8 cellular contexts compared by ENCODE assay signal in genomic region chrX:54640103-54640428, GRCh38.
DNase-seq lines count a peak whose midpoint lies in the region; ATAC-seq and TF ChIP-seq lines count a peak whose summit lies in the region.

No MANE protein-coding gene starts in this region.

- no peak for TF ChIP-seq EP300 in tibial nerve (IDR thresholded peaks at IDR 0.05)

- no peak for DNase-seq in activated naive CD4-positive, alpha-beta T cell treated with anti-CD3 and anti-CD28 coated beads for 36 hours
- DNase-seq in activated naive CD4-positive, alpha-beta T cell (lab: John Stamatoyannopoulos, UW): no peak
- DNase-seq in astrocyte of the cerebellum (ENCODE audit: low read depth): no peak
- DNase-seq in lower lobe of right lung: no peak
- DNase-seq in tibial nerve (ENCODE audit: low spot score in 2 of 2): no peak
- no peak for DNase-seq in NCI-H345 (lab: John Stamatoyannopoulos, UW)
- DNase-seq in mucosa of descending colon: no peak

- WGBS in tibial nerve, 2 donors: 4 to 43% methylated on average over 4 of the region's 4 CpGs

- intact Hi-C loops in activated naive CD4-positive, alpha-beta T cell treated with anti-CD3 and anti-CD28 coated beads for 36 hours (cut with micrococcal nuclease): no loop called here
- intact Hi-C loops in lower lobe of right lung (cut with DNase I): no loop called here
- intact Hi-C loops in mucosa of descending colon (cut with DNase I, micrococcal nuclease): no loop called here

- no peak for ATAC-seq in lower lobe of right lung
- no peak for ATAC-seq in HG03175 (IDR thresholded peaks at IDR 0.05; ENCODE audit: unreplicated experiment)
- ATAC-seq in mucosa of descending colon: no peak

- H3K9me3 Mint-ChIP-seq in activated naive CD4-positive, alpha-beta T cell treated with anti-CD3 and anti-CD28 coated beads for 36 hours: peaks cover under 1% of the 10 kb centered on the region

- H3K4me1 Mint-ChIP-seq in activated naive CD4-positive, alpha-beta T cell treated with anti-CD3 and anti-CD28 coated beads for 36 hours (ENCODE audit: low read depth): peaks cover 5% of the 10 kb centered on the region

- TF ChIP-seq CTCF in astrocyte of the cerebellum (IDR thresholded peaks at IDR 0.05; ENCODE audit: low read depth, low read length, missing control alignments) (no peak), lower lobe of right lung (IDR thresholded peaks at IDR 0.05) (no peak), tibial nerve (IDR thresholded peaks at IDR 0.05) (peak in 1 of 5 experiments; percentile 7), mucosa of descending colon (IDR thresholded peaks at IDR 0.05) (no peak)

- peak overlapping the region; percentile 84 for H3K4me3 Mint-ChIP-seq in activated naive CD4-positive, alpha-beta T cell treated with anti-CD3 and anti-CD28 coated beads for 36 hours

- H3K27me3 ChIP-seq in lower lobe of right lung (ENCODE audit: low read depth) (no peaks in the 10 kb centered on the region), tibial nerve (no peaks in the 10 kb centered on the region)

- H3K4me1 ChIP-seq in lower lobe of right lung: no peaks in the 10 kb centered on the region
- H3K4me1 ChIP-seq in tibial nerve: no peaks in the 10 kb centered on the region
- H3K4me1 ChIP-seq in mucosa of descending colon (ENCODE audit: low read depth): peaks cover 3% of the 10 kb centered on the region

- no peaks in the 10 kb centered on the region for H3K27me3 Mint-ChIP-seq in activated naive CD4-positive, alpha-beta T cell treated with anti-CD3 and anti-CD28 coated beads for 36 hours (ENCODE audit: low read depth)

- no peaks in the 10 kb centered on the region for H3K36me3 Mint-ChIP-seq in activated naive CD4-positive, alpha-beta T cell treated with anti-CD3 and anti-CD28 coated beads for 36 hours (ENCODE audit: low read depth)

- no peak for TF ChIP-seq POLR2A in tibial nerve (IDR thresholded peaks at IDR 0.05)

- CTCF ChIA-PET in activated naive CD4-positive, alpha-beta T cell treated with anti-CD3 and anti-CD28 coated beads for 36 hours (lab: Charles Lee): interaction anchor here (1.4 kb wide), 1 partner anchor 417 kb away, joined by 4 read pairs; no protein-coding TSS in a partner anchor

- H3K9me3 ChIP-seq in lower lobe of right lung (no peaks in the 10 kb centered on the region), tibial nerve (no peaks in the 10 kb centered on the region), mucosa of descending colon (no peaks in the 10 kb centered on the region)

- H3K27ac ChIP-seq in lower lobe of right lung (peak overlapping the region; percentile 89), tibial nerve (peak overlapping the region; percentile 79 to 95 (median 88))

- peak overlapping the region; percentile 99 for H3K27ac Mint-ChIP-seq in activated naive CD4-positive, alpha-beta T cell treated with anti-CD3 and anti-CD28 coated beads for 36 hours

- H3K36me3 ChIP-seq in lower lobe of right lung: no peaks in the 10 kb centered on the region
- H3K36me3 ChIP-seq in tibial nerve: no peaks in the 10 kb centered on the region
- H3K36me3 ChIP-seq in mucosa of descending colon (ENCODE audit: low read depth): no peaks in the 10 kb centered on the region

- H3K4me3 ChIP-seq in astrocyte of the cerebellum (ENCODE audit: low read depth, low read length) (peak overlapping the region; percentile 52), lower lobe of right lung (peak overlapping the region; percentile 47), tibial nerve (peak overlapping the region in 3 of 4 donors; percentile 32 to 53 (median 37)), mucosa of descending colon (no peak overlapping the region)

- in situ Hi-C loops in astrocyte of the cerebellum (cut with HindIII; ENCODE audit: low sequenced_read_pairs): no loop called here
